8 cellular contexts compared by ENCODE assay signal in genomic region chr13:52845766-52846566, GRCh38. TPM values are rescaled to one million over a fixed set of nuclear protein-coding genes. Genes with fewer than 3 reads are reported as not detected.
DNase-seq lines count a peak whose midpoint lies in the region; ATAC-seq, FAIRE-seq and TF ChIP-seq lines count a peak whose summit lies in the region.

No MANE protein-coding gene starts in this region.

- WGBS in H1 (ENCODE audit: extremely low coverage in 1 of 2, insufficient coverage in 1 of 2, insufficient read length in 1 of 2, insufficient replicate concordance in 2 of 2, low coverage in 1 of 2, low lambda C conversion rate in 2 of 2, missing lambda C conversion rate in 1 of 2), 2 experiments, result 15% methylated on average over 42 of the region's 98 CpGs; no CpG with 5 or more reads in 1 of the 2 experiments
- no CpG with 5 or more reads among the region's 98 CpGs for WGBS in neuronal stem cell (ENCODE audit: extremely low coverage in 2 of 2, insufficient read length in 2 of 2, insufficient replicate concordance in 1 of 2), 2 donors

- H3K14ac ChIP-seq in H1 (ENCODE audit: insufficient read length) (no peak overlapping the region), neuronal stem cell (ENCODE audit: low read length) (no peak overlapping the region)

- no peaks in the 10 kb centered on the region for H3K79me1 ChIP-seq in H1 (ENCODE audit: low read depth, low read length)
- H3K79me1 ChIP-seq in neuronal stem cell (ENCODE audit: low read depth, low read length), result no peaks in the 10 kb centered on the region

- H2BK20ac ChIP-seq in H1 (ENCODE audit: low read length), result no peak overlapping the region

- no peak for FAIRE-seq in H1 (lab: Jason Lieb, UNC)

- intact Hi-C loops in gastrocnemius medialis (cut with DNase I; ENCODE audit: low total_unique reads), result no loop called here

- no peak for TF ChIP-seq EP300 in H1 (IDR thresholded peaks at IDR 0.05; ENCODE audit: borderline replicate concordance in 1 of 2, low read depth in 2 of 2, low read length in 2 of 2)

- TF ChIP-seq CTCF in H1 (IDR thresholded peaks at IDR 0.05; ENCODE audit: control extremely low read depth in 1 of 3, insufficient read depth in 1 of 3, low read depth in 1 of 3, low read length in 3 of 3) (peak in 2 of 3 experiments; percentile 46 to 57; a peak in 3 of 4 replicates), gastrocnemius medialis (IDR thresholded peaks at IDR 0.05 in 4 of 5, conservative IDR thresholded peaks at IDR 0.05 in 1 of 5) (no peak)

- H2BK5ac ChIP-seq in H1 (ENCODE audit: low read depth, low read length), result no peak overlapping the region
- H2BK5ac ChIP-seq in neuronal stem cell (ENCODE audit: low read length), result no peak overlapping the region

- peaks cover 0 to 10% of the 10 kb centered on the region in 2 experiments for H4K20me1 ChIP-seq in H1 (replicated peaks in 1 of 2; ENCODE audit: control insufficient read depth in 1 of 2, insufficient read depth in 2 of 2, low read length in 2 of 2)

- ATAC-seq in GM19035 (IDR thresholded peaks at IDR 0.05; ENCODE audit: unreplicated experiment) (no peak), HG03342 (IDR thresholded peaks at IDR 0.05; ENCODE audit: unreplicated experiment) (no peak), gastrocnemius medialis (no peak), HG03175 (IDR thresholded peaks at IDR 0.05; ENCODE audit: unreplicated experiment) (no peak)

- H3K27ac ChIP-seq in H1 (ENCODE audit: low read depth, low read length) (no peak overlapping the region), neuronal stem cell (replicated peaks; ENCODE audit: low read length) (no peak overlapping the region), gastrocnemius medialis (no peak overlapping the region)

- H3K27me3 ChIP-seq in H1 (replicated peaks in 1 of 4; ENCODE audit: control insufficient read depth in 3 of 4, extremely low read depth in 1 of 4, insufficient read depth in 3 of 4, low read length in 3 of 4) (peaks cover 50 to 61% (median 56%) of the 10 kb centered on the region in 4 experiments), neuronal stem cell (ENCODE audit: control insufficient read depth in 3 of 3, insufficient read depth in 3 of 3, low read depth in 1 of 3, low read length in 3 of 3) (peaks cover 0 to 61% (median 29%) of the 10 kb centered on the region in 3 experiments), gastrocnemius medialis (peaks cover 74 to 82% (median 76%) of the 10 kb centered on the region in 3 donors)

- H4K8ac ChIP-seq in H1 (ENCODE audit: extremely low read depth, insufficient read depth, low read length) (no peak overlapping the region), neuronal stem cell (ENCODE audit: low read depth, low read length) (no peak overlapping the region)

- H4K5ac ChIP-seq in H1 (ENCODE audit: insufficient read length, low read depth, low read length), result no peak overlapping the region

- H3K4me2 ChIP-seq in H1 (ENCODE audit: insufficient read depth in 1 of 2, low read depth in 2 of 2, low read length in 2 of 2) (peak overlapping the region; percentile 89 to 95), neuronal stem cell (ENCODE audit: insufficient read depth, low read length, poor library complexity, severe bottlenecking) (peak overlapping the region; percentile 64)

- CTCF ChIA-PET in H1 (lab: Charles Lee; ENCODE audit: partially characterized antibody), result interaction anchor here (0.5 to 10.5 kb wide), 53 partner anchors 9 to 355 kb away, joined by 3 to 154 read pairs (median 6); partner anchors contain the start of genes OLFM4 and SUGT1

- no peak overlapping the region for H2AFZ ChIP-seq in H1 (ENCODE audit: low read length)
- H2AFZ ChIP-seq in neuronal stem cell (ENCODE audit: low read length), result no peak overlapping the region

- TF ChIP-seq POLR2A in H1 (IDR thresholded peaks at IDR 0.05; ENCODE audit: control extremely low read depth in 1 of 2, low read depth in 2 of 2, low read length in 2 of 2) (no peak), gastrocnemius medialis (IDR thresholded peaks at IDR 0.05) (no peak)

- peaks cover 24% of the 10 kb centered on the region for H3K23me2 ChIP-seq in H1 (ENCODE audit: low read depth, low read length)

- H2BK12ac ChIP-seq in H1 (ENCODE audit: low read depth, low read length), result no peak overlapping the region
- H2BK12ac ChIP-seq in neuronal stem cell (ENCODE audit: low read length), result no peak overlapping the region

- no peak overlapping the region for H3K23ac ChIP-seq in H1 (ENCODE audit: insufficient read length)
- H3K23ac ChIP-seq in neuronal stem cell (ENCODE audit: low read depth, low read length, poor library complexity), result peak overlapping the region; percentile 86

- POLR2A ChIA-PET in H1 (lab: Charles Lee; ENCODE audit: partially characterized antibody), result interaction anchor here (0.8 to 3.5 kb wide), 7 partner anchors 10 to 355 kb away, joined by 3 to 24 read pairs (median 3); partner anchors contain the start of gene SUGT1

- no peak overlapping the region for H3K18ac ChIP-seq in H1 (ENCODE audit: extremely low read depth, low read length)
- H3K18ac ChIP-seq in neuronal stem cell (ENCODE audit: low read length), result peak overlapping the region; percentile 76

- H3K79me2 ChIP-seq in H1 (ENCODE audit: control insufficient read depth in 1 of 2, insufficient read depth in 2 of 2, low read length in 2 of 2), result no peaks in the 10 kb centered on the region

- DNase-seq in ELF-1 (ENCODE audit: low read depth, low spot score) (peak; percentile 92), NCI-H526 (lab: John Stamatoyannopoulos, UW) (peak; percentile 82 to 96), H1 (ENCODE audit: low read depth in 1 of 2, low spot score in 2 of 2) (peak in 1 of 2 experiments; percentile 89), neuronal stem cell (ENCODE audit: low spot score) (peak; percentile 69), gastrocnemius medialis (no peak)

- no peak overlapping the region for H2BK120ac ChIP-seq in H1 (replicated peaks; ENCODE audit: low read depth, low read length)
- no peak overlapping the region for H2BK120ac ChIP-seq in neuronal stem cell (ENCODE audit: low read depth, low read length)

- no peak overlapping the region for H2BK15ac ChIP-seq in H1 (ENCODE audit: low read length)
- no peak overlapping the region for H2BK15ac ChIP-seq in neuronal stem cell (ENCODE audit: low read length)

- no peak overlapping the region for H2AK5ac ChIP-seq in H1 (ENCODE audit: low read depth, low read length)
- H2AK5ac ChIP-seq in neuronal stem cell (ENCODE audit: low read depth, low read length), result no peak overlapping the region

- H3K9me3 ChIP-seq in H1 (ENCODE audit: insufficient read depth in 2 of 2, low read depth in 1 of 2, low read length in 1 of 2), result peaks cover 0 to 13% of the 10 kb centered on the region in 2 experiments; a peak in 2 of 4 replicates
- peaks cover 10 to 36% of the 10 kb centered on the region in 2 donors for H3K9me3 ChIP-seq in neuronal stem cell (replicated peaks in 1 of 2; ENCODE audit: control insufficient read depth in 2 of 2, insufficient read depth in 1 of 2, low read depth in 1 of 2, low read length in 2 of 2)
- no peaks in the 10 kb centered on the region for H3K9me3 ChIP-seq in gastrocnemius medialis

- in situ Hi-C loops in gastrocnemius medialis (cut with MboI; ENCODE audit: low sequenced_read_pairs in 4 of 4), result no loop called here

- no peak overlapping the region for H3K4ac ChIP-seq in H1 (replicated peaks; ENCODE audit: insufficient read length, low read depth, low read length)
- no peak overlapping the region for H3K4ac ChIP-seq in neuronal stem cell (ENCODE audit: low read length)

- H3K9ac ChIP-seq in H1 (replicated peaks in 1 of 4; ENCODE audit: extremely low read depth in 1 of 4, low read depth in 3 of 4, low read length in 3 of 4), result no peak overlapping the region
- peak overlapping the region; percentile 34 for H3K9ac ChIP-seq in neuronal stem cell (ENCODE audit: low read depth, low read length, poor library complexity)

- H3K4me1 ChIP-seq in H1 (replicated peaks in 1 of 4; ENCODE audit: control insufficient read depth in 3 of 4, insufficient read depth in 4 of 4, low read length in 3 of 4) (peaks cover 0 to 33% (median 19%) of the 10 kb centered on the region in 4 experiments; a peak in 6 of 7 replicates), neuronal stem cell (ENCODE audit: control insufficient read depth in 2 of 2, insufficient read depth in 1 of 2, low read depth in 1 of 2, low read length in 2 of 2) (peaks cover 14 to 26% of the 10 kb centered on the region in 2 donors), gastrocnemius medialis (peaks cover 0 to 4% of the 10 kb centered on the region in 2 donors)

- TF ChIP-seq RAD21 in H1 (IDR thresholded peaks at IDR 0.05 in 1 of 2, conservative IDR thresholded peaks at IDR 0.05 in 1 of 2; ENCODE audit: low read depth in 2 of 2, low read length in 2 of 2), result peak; percentile 37 to 53; a peak in 3 of 4 replicates

- H4K91ac ChIP-seq in H1 (replicated peaks; ENCODE audit: insufficient read length, low read length), result no peak overlapping the region
- H4K91ac ChIP-seq in neuronal stem cell (ENCODE audit: low read depth, low read length, poor library complexity), result no peak overlapping the region

- H3K56ac ChIP-seq in H1 (replicated peaks; ENCODE audit: insufficient read length, low read depth, low read length), result no peak overlapping the region

- H3K4me3 ChIP-seq in H1 (ENCODE audit: extremely low read depth in 1 of 4, insufficient read depth in 2 of 4, low read depth in 3 of 4, low read length in 4 of 4), result peak overlapping the region in 2 of 4 experiments; percentile 14 to 84; a peak in 3 of 8 replicates
- peak overlapping the region; percentile 47 to 73 for H3K4me3 ChIP-seq in neuronal stem cell (ENCODE audit: low read length in 2 of 2)
- H3K4me3 ChIP-seq in gastrocnemius medialis, result no peak overlapping the region

- peaks cover 0 to 13% (median 0%) of the 10 kb centered on the region in 4 experiments; a peak in 2 of 8 replicates for H3K36me3 ChIP-seq in H1 (ENCODE audit: control insufficient read depth in 2 of 4, insufficient read depth in 4 of 4, low read length in 3 of 4)
- peaks cover 0 to 38% of the 10 kb centered on the region in 2 donors for H3K36me3 ChIP-seq in neuronal stem cell (replicated peaks in 1 of 2; ENCODE audit: control insufficient read depth in 2 of 2, insufficient read depth in 2 of 2, low read length in 2 of 2)
- no peaks in the 10 kb centered on the region for H3K36me3 ChIP-seq in gastrocnemius medialis

TF ChIP-seq in H1, 55 proteins besides CTCF, POLR2A, EP300 and RAD21 (continues in another document):
- no peak for TF ChIP-seq SP1 (IDR thresholded peaks at IDR 0.05; ENCODE audit: low read depth, low read length)
- no peak for TF ChIP-seq PHF8 (conservative IDR thresholded peaks at IDR 0.05; ENCODE audit: low read depth, low read length)

RNA-seq across cellular contexts. Expression of gene PCDH8, which starts 2.5 kb away (rescaled TPM):
- 0.82 and 1.7 TPM in 2 replicates for total RNA-seq in H1 (2021; fragmentation: NEBNext Ultra II Directional; extraction: Animal tissue kit (Norgen Biotek cat#: 25700))
- 1.6 and 2.6 TPM in 2 replicates for polyA plus RNA-seq in H1 (2011; rRNA removed)
- 1.8 TPM for polyA plus RNA-seq in H1 (2011; cell fraction: cytosol; rRNA removed)
- polyA plus RNA-seq in H1 (2011; cell fraction: nucleus; rRNA removed), result 3.8 TPM
- 0.19 to 1.2 TPM (median 0.99 TPM) in 4 replicates for polyA plus RNA-seq in H1 (2012, experiment 1 of 2)
- 1.2 TPM for polyA plus RNA-seq in H1 (2012, experiment 2 of 2)
- 0.53 TPM for polyA plus RNA-seq in H1 (2013, experiment 1 of 2)
- polyA plus RNA-seq in H1 (2013, experiment 2 of 2), result 0.52 TPM
- polyA minus RNA-seq in H1 (2011; rRNA and poly(A)+ RNA removed), result 1.8 and 2.3 TPM in 2 replicates
- 1.2 TPM for polyA minus RNA-seq in H1 (2011; cell fraction: cytosol; rRNA and poly(A)+ RNA removed)
- 4.9 TPM for polyA minus RNA-seq in H1 (2011; cell fraction: nucleus; rRNA and poly(A)+ RNA removed)
- polyA plus RNA-seq in neuronal stem cell (2013, experiment 1 of 2), result 0.14 TPM
- 0.26 TPM for polyA plus RNA-seq in neuronal stem cell (2013, experiment 2 of 2)
- under 1 TPM in 1 of 4 donors, not detected in 3; 0.39 TPM for total RNA-seq in gastrocnemius medialis

Comparison
In these comparisons a context has a peak if more than half of its experiments do, and no peak if none do; other contexts are left out.
1. DNase-seq: peak in ELF-1 (single experiment), NCI-H526 (2 of 2) and neuronal stem cell (single experiment); none in gastrocnemius medialis (0 of 2).
2. H3K4me3 ChIP-seq: peak in neuronal stem cell (2 of 2); none in gastrocnemius medialis (0 of 4).
3. CTCF ChIP-seq: peak in H1 (2 of 3); none in gastrocnemius medialis (0 of 5).